Comparison of ENCODE assay signal across 1 cellular context in the genomic region with DNA sequence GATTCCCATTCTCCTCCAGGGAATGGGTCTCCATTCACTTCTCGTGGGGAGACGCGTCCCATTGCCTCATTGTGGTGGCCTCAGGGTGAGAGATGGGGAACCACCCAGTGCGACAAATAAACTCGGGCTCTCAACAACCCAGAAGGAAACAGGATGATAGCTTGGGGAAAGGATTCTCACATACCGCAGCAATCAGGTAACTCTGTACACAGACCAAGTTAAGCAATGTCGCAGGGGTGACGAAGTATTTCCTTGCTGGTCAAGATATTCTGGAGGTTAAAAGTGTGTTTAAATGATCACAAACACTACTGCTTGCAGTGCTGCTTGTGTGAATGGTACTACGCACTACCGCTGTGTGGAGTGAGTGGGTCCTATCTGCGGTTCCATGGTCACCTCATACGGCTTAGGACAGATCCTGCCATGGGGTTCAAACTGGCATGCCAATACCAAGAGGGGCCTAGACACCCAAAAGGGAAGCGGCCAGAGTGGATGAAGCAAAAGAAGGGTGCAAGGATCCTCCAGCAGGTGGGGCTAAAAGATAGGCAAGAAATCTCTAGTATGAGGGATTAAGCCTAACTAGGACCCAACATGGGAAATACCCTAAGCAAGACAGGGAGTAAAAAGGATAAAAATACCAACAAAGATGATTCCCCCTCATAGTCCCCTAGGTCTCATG.
TF ChIP-seq lines count a peak whose summit lies in the region.

No MANE protein-coding gene starts in this region.

TF ChIP-seq in H1, 55 proteins besides CTCF, POLR2A, EP300 and RAD21 (continued from another document):
- TF ChIP-seq KDM1A (IDR thresholded peaks at IDR 0.05; ENCODE audit: borderline replicate concordance, low read length) (no peak), MAFK (IDR thresholded peaks at IDR 0.05; ENCODE audit: low read depth, low read length) (no peak), KDM4A (IDR thresholded peaks at IDR 0.05; ENCODE audit: low read depth, low read length, severe bottlenecking) (no peak), ATF2 (IDR thresholded peaks at IDR 0.05; ENCODE audit: low read length) (no peak), BACH1 (IDR thresholded peaks at IDR 0.05; ENCODE audit: low read length) (no peak)
